Comparison of ENCODE assay signal across 13 cellular contexts in genomic region chr20:62876441-62876825, GRCh38. TPM values are rescaled to one million over a fixed set of nuclear protein-coding genes. Genes with fewer than 3 reads are reported as not detected.
DNase-seq lines count a peak whose midpoint lies in the region; ATAC-seq lines count a peak whose summit lies in the region.
"Had no signal": no experiment of that assay in that cellular context is flagged by ENCODE, and none has a peak within 500 bp of the region (broad histone marks: within the 10 kb centered on the region; RNA-seq: fewer than 3 reads in every experiment).

No MANE protein-coding gene starts in this region.

- H3K23ac ChIP-seq in neuronal stem cell (ENCODE audit: low read depth, low read length, poor library complexity): peak overlapping the region; percentile 16

- H4K91ac ChIP-seq in neuronal stem cell (ENCODE audit: low read depth, low read length, poor library complexity): no peak overlapping the region

- no peak overlapping the region for H3K4ac ChIP-seq in neuronal stem cell (ENCODE audit: low read length)

- no peak overlapping the region for H3K4me2 ChIP-seq in neuronal stem cell (ENCODE audit: insufficient read depth, low read length, poor library complexity, severe bottlenecking)

- H3K27ac Mint-ChIP-seq in activated naive CD4-positive, alpha-beta T cell treated with anti-CD3 and anti-CD28 coated beads, Interleukin-2, amount 10 ng/mL, durations not matched to agents 7 days and 5 days: peak overlapping the region; percentile 75
- H3K27ac Mint-ChIP-seq: IgD-negative memory B cell had no signal

- no peak overlapping the region for H3K4me3 Mint-ChIP-seq in activated naive CD4-positive, alpha-beta T cell treated with anti-CD3 and anti-CD28 coated beads, Interleukin-2, amount 10 ng/mL, durations not matched to agents 7 days and 5 days
- H3K4me3 Mint-ChIP-seq: HFFc6 had no signal

- no peak overlapping the region for H2BK12ac ChIP-seq in neuronal stem cell (ENCODE audit: low read length)

- CTCF ChIA-PET in activated naive CD4-positive, alpha-beta T cell treated with anti-CD3 and anti-CD28 coated beads, Interleukin-2, amount 10 ng/mL, durations not matched to agents 7 days and 5 days (lab: Charles Lee): interaction anchor here (0.8 kb wide), 1 partner anchor 132 kb away, joined by 3 read pairs; no protein-coding TSS in a partner anchor

- in situ Hi-C loops in ACHN (cut with HindIII; ENCODE audit: low pct_ligation_motif_present, low pct_unique_long_range_greater_than_20kb, low sequenced_read_pairs): no loop called here

- DNase-seq in activated naive CD4-positive, alpha-beta T cell treated with anti-CD3 and anti-CD28 coated beads, Interleukin-2, amount 10 ng/mL, durations not matched to agents 7 days and 5 days: no peak
- no peak for DNase-seq in activated naive CD4-positive, alpha-beta T cell treated with anti-CD3 and anti-CD28 coated beads, Interleukin-2, amount 50 U/mL, for 16 hours
- no peak for DNase-seq in neuronal stem cell (ENCODE audit: low spot score)
- peak in 1 of 2 donors; percentile 69 for DNase-seq in aorta
- DNase-seq in DMS153 (lab: John Stamatoyannopoulos, UW): no peak
- no peak for DNase-seq in ACHN
- DNase-seq: activated gamma-delta T cell treated with Interleukin-2 at 50 U/mL for 16 hours; HFFc6; stimulated activated CD4-positive, alpha-beta T cell treated with anti-CD3 and anti-CD28 coated beads, Interleukin-4, amount 100 ng/mL, for 1 hour had no signal

- H3K27me3 ChIP-seq in neuronal stem cell (ENCODE audit: control insufficient read depth in 3 of 3, insufficient read depth in 3 of 3, low read depth in 1 of 3, low read length in 3 of 3): peaks cover 0 to 6% (median 0%) of the 10 kb centered on the region in 3 experiments
- H3K27me3 ChIP-seq in aorta (ENCODE audit: control insufficient read depth in 1 of 2, insufficient read depth in 2 of 2, low read length in 1 of 2): no peaks in the 10 kb centered on the region
- H3K27me3 ChIP-seq: pancreas had no signal

- peak overlapping the region; percentile 74 for H2BK15ac ChIP-seq in neuronal stem cell (ENCODE audit: low read length)

- peak overlapping the region; percentile 53 for H3K18ac ChIP-seq in neuronal stem cell (ENCODE audit: low read length)

- H3K9me3 ChIP-seq in neuronal stem cell (replicated peaks in 1 of 2; ENCODE audit: control insufficient read depth in 2 of 2, insufficient read depth in 1 of 2, low read depth in 1 of 2, low read length in 2 of 2) (no peaks in the 10 kb centered on the region), aorta (ENCODE audit: control insufficient read depth, low read length) (no peaks in the 10 kb centered on the region)
- H3K9me3 ChIP-seq: pancreas had no signal

- no peak overlapping the region for H3K27ac ChIP-seq in neuronal stem cell (replicated peaks; ENCODE audit: low read length)
- H3K27ac ChIP-seq in aorta (ENCODE audit: low read depth in 1 of 2, low read length in 2 of 2): peak overlapping the region in 1 of 2 donors; percentile 53

- H4K8ac ChIP-seq in neuronal stem cell (ENCODE audit: low read depth, low read length): no peak overlapping the region

- peaks cover 0 to 8% of the 10 kb centered on the region in 2 donors for H3K4me1 ChIP-seq in neuronal stem cell (ENCODE audit: control insufficient read depth in 2 of 2, insufficient read depth in 1 of 2, low read depth in 1 of 2, low read length in 2 of 2)
- H3K4me1 ChIP-seq in aorta (ENCODE audit: control insufficient read depth in 1 of 2, insufficient read depth in 2 of 2, low read length in 2 of 2): no peaks in the 10 kb centered on the region
- H3K4me1 ChIP-seq: pancreas had no signal

- intact Hi-C loops in aorta (cut with DNase I): no loop called here

- WGBS in neuronal stem cell (ENCODE audit: extremely low coverage in 2 of 2, insufficient read length in 2 of 2, insufficient replicate concordance in 1 of 2), 2 donors: no CpG with 5 or more reads among the region's 13 CpGs
- WGBS in aorta, 2 donors: 51 to 60% methylated on average over 11 to 13 of the region's 13 CpGs

- no peaks in the 10 kb centered on the region for H3K9me3 Mint-ChIP-seq in activated naive CD4-positive, alpha-beta T cell treated with anti-CD3 and anti-CD28 coated beads, Interleukin-2, amount 10 ng/mL, durations not matched to agents 7 days and 5 days
- H3K9me3 Mint-ChIP-seq: IgD-negative memory B cell had no signal

- no peak overlapping the region for H2AFZ ChIP-seq in neuronal stem cell (ENCODE audit: low read length)

- H2BK120ac ChIP-seq in neuronal stem cell (ENCODE audit: low read depth, low read length): no peak overlapping the region

- H3K9ac ChIP-seq in neuronal stem cell (ENCODE audit: low read depth, low read length, poor library complexity): no peak overlapping the region

- H2AK5ac ChIP-seq in neuronal stem cell (ENCODE audit: low read depth, low read length): peak overlapping the region; percentile 61

- H3K14ac ChIP-seq in neuronal stem cell (ENCODE audit: low read length): no peak overlapping the region

- no peaks in the 10 kb centered on the region for H3K79me1 ChIP-seq in neuronal stem cell (ENCODE audit: low read depth, low read length)

- peaks cover 23% of the 10 kb centered on the region for H3K4me1 Mint-ChIP-seq in activated naive CD4-positive, alpha-beta T cell treated with anti-CD3 and anti-CD28 coated beads, Interleukin-2, amount 10 ng/mL, durations not matched to agents 7 days and 5 days

- H3K36me3 ChIP-seq in neuronal stem cell (replicated peaks in 1 of 2; ENCODE audit: control insufficient read depth in 2 of 2, insufficient read depth in 2 of 2, low read length in 2 of 2) (peaks cover 3 to 17% of the 10 kb centered on the region in 2 donors), aorta (ENCODE audit: control insufficient read depth in 1 of 2, insufficient read depth in 2 of 2, low read length in 1 of 2) (no peaks in the 10 kb centered on the region)

- peaks cover 27% of the 10 kb centered on the region for H3K27me3 Mint-ChIP-seq in activated naive CD4-positive, alpha-beta T cell treated with anti-CD3 and anti-CD28 coated beads, Interleukin-2, amount 10 ng/mL, durations not matched to agents 7 days and 5 days

- peaks cover 5% of the 10 kb centered on the region for H3K36me3 Mint-ChIP-seq in activated naive CD4-positive, alpha-beta T cell treated with anti-CD3 and anti-CD28 coated beads, Interleukin-2, amount 10 ng/mL, durations not matched to agents 7 days and 5 days

- ATAC-seq in esophagus mucosa (peak; percentile 27), aorta (ENCODE audit: low FRiP score) (peak; percentile 3), GM21619 (IDR thresholded peaks at IDR 0.05; ENCODE audit: unreplicated experiment) (no peak)

- H3K4me3 ChIP-seq in neuronal stem cell (ENCODE audit: low read length in 2 of 2) (no peak overlapping the region), aorta (ENCODE audit: low read length in 2 of 2) (no peak overlapping the region)
- H3K4me3 ChIP-seq: pancreas had no signal

- no peak overlapping the region for H2BK5ac ChIP-seq in neuronal stem cell (ENCODE audit: low read length)

RNA-seq across cellular contexts. Expression of gene TCFL5, which starts 14.8 kb away (rescaled TPM):
- total RNA-seq in esophagus mucosa: 5.0 TPM
- polyA plus RNA-seq in neuronal stem cell (2013, experiment 1 of 2): 14.5 TPM
- polyA plus RNA-seq in neuronal stem cell (2013, experiment 2 of 2): 15.3 TPM
- 10 to 100 TPM in 1 of 2 donors, 1 to 10 TPM in 1; 4.9 to 10.7 TPM for total RNA-seq in aorta
- 1 to 10 TPM; 4.5 TPM for polyA plus RNA-seq in aorta

RNA-seq across cellular contexts. Expression of gene DIDO1, which starts 49.9 kb away (rescaled TPM):
- total RNA-seq in esophagus mucosa: 26.2 TPM
- 50.1 TPM for polyA plus RNA-seq in neuronal stem cell (2013, experiment 1 of 2)
- 49.8 TPM for polyA plus RNA-seq in neuronal stem cell (2013, experiment 2 of 2)
- total RNA-seq in aorta: 10 to 100 TPM; 45.8 to 64.2 TPM
- 10 to 100 TPM in 1 of 2 donors, 1 to 10 TPM in 1; 8.1 to 40.3 TPM for polyA plus RNA-seq in aorta

RNA-seq across cellular contexts. Expression of gene COL9A3, which starts 59.6 kb away (rescaled TPM):
- total RNA-seq in esophagus mucosa (1.5 TPM), aorta (1 to 10 TPM; 1.5 to 6.5 TPM)
- 77.2 TPM for polyA plus RNA-seq in neuronal stem cell (2013, experiment 1 of 2)
- 77.0 TPM for polyA plus RNA-seq in neuronal stem cell (2013, experiment 2 of 2)
- under 1 TPM; 0.13 to 0.77 TPM for polyA plus RNA-seq in aorta
